Comparison of ENCODE assay signal across 8 cellular contexts in the genomic region with DNA sequence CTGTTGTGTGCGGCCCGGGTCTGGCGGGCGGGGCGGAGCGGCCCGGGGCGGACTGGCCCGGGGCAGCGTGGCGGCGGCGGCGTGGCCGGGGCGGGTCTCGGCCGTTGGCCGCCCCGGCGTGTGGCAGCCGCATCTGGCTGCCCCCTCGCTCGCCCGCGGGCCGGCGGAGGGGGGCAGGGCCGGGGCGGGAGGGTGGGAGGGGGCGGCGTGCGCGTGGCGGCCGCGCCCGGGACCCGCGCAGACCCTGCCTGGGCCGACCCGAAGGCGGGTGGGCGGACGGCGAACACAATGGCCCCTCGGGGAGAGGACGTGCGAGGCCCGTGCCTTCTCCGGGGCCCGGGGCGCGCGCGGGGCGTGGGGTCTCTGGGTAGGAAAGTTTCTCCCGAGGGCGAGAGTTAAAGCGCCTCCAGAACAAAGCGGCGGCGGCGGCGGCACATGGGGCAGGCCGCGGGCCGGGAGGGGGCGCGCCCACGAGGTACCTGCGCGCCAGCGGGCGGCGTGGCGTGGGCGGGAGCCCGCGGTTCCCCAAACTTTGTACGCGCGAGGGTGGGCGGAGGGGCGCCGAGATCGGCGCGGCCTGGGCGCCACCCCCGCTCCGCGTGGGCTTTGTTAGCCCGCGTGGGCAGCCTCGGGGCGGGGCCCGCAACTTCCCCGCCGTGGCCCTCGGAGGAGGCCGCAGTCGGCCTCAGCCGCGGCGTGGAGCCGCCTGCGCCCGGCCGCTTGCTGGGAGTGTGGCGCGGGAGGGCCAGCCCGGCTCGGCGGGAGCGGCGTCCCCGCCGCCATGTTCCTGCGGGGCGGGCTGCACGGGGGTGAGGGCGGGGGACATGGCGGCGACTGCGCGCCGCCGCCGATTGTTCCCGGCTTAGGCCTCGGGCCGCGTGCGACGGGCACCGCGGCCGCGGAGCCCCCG. TPM values are rescaled to one million over a fixed set of nuclear protein-coding genes. Genes with fewer than 3 reads are reported as not detected.
DNase-seq lines count a peak whose midpoint lies in the region; ATAC-seq lines count a peak whose summit lies in the region.

No MANE protein-coding gene starts in this region.

- no peaks in the 10 kb centered on the region for H3K9me3 Mint-ChIP-seq in IgD-negative memory B cell
- H3K9me3 Mint-ChIP-seq in activated CD4-positive, alpha-beta memory T cell treated with anti-CD3 and anti-CD28 coated beads for 36 hours, result no peaks in the 10 kb centered on the region

- no peak overlapping the region for H2BK15ac ChIP-seq in mesendoderm (replicated peaks; ENCODE audit: low read depth)

- WGBS in mesendoderm (ENCODE audit: extremely low coverage, insufficient coverage, low lambda C conversion rate), result no CpG with 5 or more reads among the region's 141 CpGs

- CTCF ChIA-PET in activated CD4-positive, alpha-beta memory T cell treated with anti-CD3 and anti-CD28 coated beads for 36 hours (lab: Charles Lee), result no interaction called here

- H3K36me3 ChIP-seq in mesendoderm (ENCODE audit: control insufficient read depth, insufficient read depth, low read length), result peaks cover 8% of the 10 kb centered on the region

- H3K23ac ChIP-seq in mesendoderm (ENCODE audit: low read length), result no peak overlapping the region

- H3K4me3 Mint-ChIP-seq in IgD-negative memory B cell, result peak overlapping the region; percentile 71 to 97 (median 85)
- H3K4me3 Mint-ChIP-seq in activated CD4-positive, alpha-beta memory T cell treated with anti-CD3 and anti-CD28 coated beads for 36 hours, result peak overlapping the region; percentile 52

- H3K27me3 Mint-ChIP-seq in IgD-negative memory B cell, result no peaks in the 10 kb centered on the region
- H3K27me3 Mint-ChIP-seq in activated CD4-positive, alpha-beta memory T cell treated with anti-CD3 and anti-CD28 coated beads for 36 hours, result no peaks in the 10 kb centered on the region

- H3K79me2 ChIP-seq in mesendoderm (ENCODE audit: control insufficient read depth, insufficient read depth, low read length), result peaks cover 37% of the 10 kb centered on the region

- H4K5ac ChIP-seq in mesendoderm (ENCODE audit: low read length), result no peak overlapping the region

- H3K9ac ChIP-seq in mesendoderm (ENCODE audit: low read length), result peak overlapping the region; percentile 97

- POLR2A ChIA-PET in activated CD4-positive, alpha-beta memory T cell treated with anti-CD3 and anti-CD28 coated beads for 36 hours (lab: Charles Lee), result interaction anchor here (1.6 to 2.4 kb wide), 4 partner anchors 11 to 51 kb away, joined by 3 to 12 read pairs (median 8); a partner anchor contains a TSS

- H3K27ac Mint-ChIP-seq in IgD-negative memory B cell, result peak overlapping the region in 1 of 3 donors; percentile 99
- peak overlapping the region; percentile 71 for H3K27ac Mint-ChIP-seq in activated CD4-positive, alpha-beta memory T cell treated with anti-CD3 and anti-CD28 coated beads for 36 hours

- H2AK5ac ChIP-seq in mesendoderm (ENCODE audit: low read length), result no peak overlapping the region

- intact Hi-C loops in activated CD4-positive, alpha-beta memory T cell treated with anti-CD3 and anti-CD28 coated beads for 36 hours (cut with micrococcal nuclease), result loop anchor here (1.0 kb wide), 1 partner anchor 50 kb away; a partner anchor contains a TSS

- peak; percentile 34 for ATAC-seq in GM21515 (IDR thresholded peaks at IDR 0.05; ENCODE audit: unreplicated experiment)

- H4K8ac ChIP-seq in mesendoderm (ENCODE audit: low read depth, low read length), result peak overlapping the region; percentile 98

- no peaks in the 10 kb centered on the region for H3K27me3 ChIP-seq in mesendoderm (ENCODE audit: insufficient read depth, low read length, poor library complexity)

- peak overlapping the region; percentile 100 for H3K27ac ChIP-seq in mesendoderm (ENCODE audit: low read depth, low read length)

- peak overlapping the region; percentile 100 for H3K18ac ChIP-seq in mesendoderm (ENCODE audit: low read length)

- H3K36me3 Mint-ChIP-seq in IgD-negative memory B cell, result peaks cover 2% of the 10 kb centered on the region
- H3K36me3 Mint-ChIP-seq in activated CD4-positive, alpha-beta memory T cell treated with anti-CD3 and anti-CD28 coated beads for 36 hours, result peaks cover 42% of the 10 kb centered on the region

- peaks cover 23 to 31% (median 29%) of the 10 kb centered on the region in 3 donors for H3K4me1 Mint-ChIP-seq in IgD-negative memory B cell
- H3K4me1 Mint-ChIP-seq in activated CD4-positive, alpha-beta memory T cell treated with anti-CD3 and anti-CD28 coated beads for 36 hours (ENCODE audit: low read depth), result peaks cover 55% of the 10 kb centered on the region

- peak overlapping the region; percentile 87 for H3K4me3 ChIP-seq in mesendoderm (ENCODE audit: low read length)

- H2BK5ac ChIP-seq in mesendoderm (ENCODE audit: low read length), result peak overlapping the region; percentile 73

- peaks cover 4% of the 10 kb centered on the region for H3K79me1 ChIP-seq in mesendoderm (ENCODE audit: low read length)

- H3K4me1 ChIP-seq in mesendoderm (ENCODE audit: control insufficient read depth, low read depth, low read length), result peaks cover 7% of the 10 kb centered on the region

- H3K4ac ChIP-seq in mesendoderm (ENCODE audit: low read depth, low read length), result peak overlapping the region; percentile 100

- peak; percentile 27 for DNase-seq in EL
- DNase-seq in activated CD4-positive, alpha-beta memory T cell treated with anti-CD3 and anti-CD28 coated beads for 36 hours, result peak; percentile 69
- peak; percentile 70 for DNase-seq in ecto neural progenitor cell (ENCODE audit: low spot score)
- no peak for DNase-seq in mesendoderm
- peak; percentile 55 for DNase-seq in stimulated activated CD8-positive, alpha-beta memory T cell treated with anti-CD3 and anti-CD28 coated beads, Interleukin-15, amount 100 ng/mL, for 24 hours (ENCODE audit: low read depth)
- no peak for DNase-seq in NCI-H2107 treated with DMSO at 0.1 percent for 48 hours (lab: John Stamatoyannopoulos, UW; ENCODE audit: unreplicated experiment)

- peak overlapping the region; percentile 86 for H2BK120ac ChIP-seq in mesendoderm (ENCODE audit: low read depth, low read length)

- no peak overlapping the region for H3K4me2 ChIP-seq in mesendoderm (ENCODE audit: low read length)

- peak overlapping the region; percentile 97 for H3K56ac ChIP-seq in mesendoderm (ENCODE audit: low read length)

RNA-seq across cellular contexts. Expression of a gene that starts 0.8 kb away (rescaled TPM):
- 0.16 TPM for polyA plus RNA-seq in IgD-negative memory B cell
- total RNA-seq in activated CD4-positive, alpha-beta memory T cell treated with anti-CD3 and anti-CD28 coated beads for 36 hours, result 10 to 100 TPM; 19.5 to 22.0 TPM
- 10.9 TPM for polyA plus RNA-seq in mesendoderm (2013, experiment 1 of 2)
- polyA plus RNA-seq in mesendoderm (2013, experiment 2 of 2), result 10.4 TPM

RNA-seq across cellular contexts. Expression of a gene that starts 50.2 kb away (rescaled TPM):
- 0.24 TPM for polyA plus RNA-seq in IgD-negative memory B cell
- under 1 TPM; 0.17 to 0.29 TPM for total RNA-seq in activated CD4-positive, alpha-beta memory T cell treated with anti-CD3 and anti-CD28 coated beads for 36 hours
- 0.15 TPM for polyA plus RNA-seq in mesendoderm (2013, experiment 1 of 2)
- polyA plus RNA-seq in mesendoderm (2013, experiment 2 of 2), result 0.07 TPM

Comparison
In these comparisons a context has a peak if more than half of its experiments do, and no peak if none do; other contexts are left out.
1. DNase-seq: peak in EL (single experiment), activated CD4-positive, alpha-beta memory T cell treated with anti-CD3 and anti-CD28 coated beads for 36 hours (single experiment), ecto neural progenitor cell (single experiment) and stimulated activated CD8-positive, alpha-beta memory T cell treated with anti-CD3 and anti-CD28 coated beads, Interleukin-15, amount 100 ng/mL, for 24 hours (single experiment); none in mesendoderm (single experiment) and NCI-H2107 treated with DMSO at 0.1 percent for 48 hours (single experiment).